18 cellular contexts compared by ENCODE assay signal in the genomic region with DNA sequence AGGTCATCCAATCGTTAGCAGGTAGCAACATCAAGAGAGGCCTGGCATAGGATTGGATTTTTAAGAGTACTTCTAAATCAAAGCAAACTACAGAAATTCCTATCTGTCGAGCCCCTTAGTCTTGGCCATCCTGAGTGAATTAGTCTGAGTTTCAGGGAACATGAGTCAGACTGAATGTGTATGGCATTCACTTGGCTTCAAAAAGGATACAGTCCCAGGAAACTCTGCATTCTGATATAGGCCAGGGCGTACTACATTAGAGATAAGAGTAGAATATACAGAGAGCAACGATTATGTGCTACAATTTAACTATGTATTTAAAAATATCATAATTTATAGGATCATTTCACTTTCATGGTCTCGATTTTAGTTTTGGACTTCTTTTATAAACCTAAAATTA.
A peak's percentile ranks its signal among the peaks of the same experiment; 100 is the strongest.
DNase-seq lines count a peak whose midpoint lies in the region; ATAC-seq, FAIRE-seq and TF ChIP-seq lines count a peak whose summit lies in the region.
"Had no signal": no experiment of that assay in that cellular context is flagged by ENCODE, and none has a peak within 500 bp of the region (broad histone marks: within the 10 kb centered on the region; RNA-seq: fewer than 3 reads in every experiment).

No MANE protein-coding gene starts in this region.

- no peaks in the 10 kb centered on the region for H3K9me3 Mint-ChIP-seq in astrocyte (ENCODE audit: unreplicated experiment)

- H3K4me2 ChIP-seq in HepG2 (ENCODE audit: low read depth, low read length) (no peak overlapping the region), astrocyte (ENCODE audit: low read length) (no peak overlapping the region)

- TF ChIP-seq RAD21 in HepG2 (CRISPR knock-in tag; IDR thresholded peaks at IDR 0.05) = no peak

- in situ Hi-C loops in HepG2 (cut with HindIII; ENCODE audit: extremely low pct_ligation_motif_present, low pct_unique_long_range_greater_than_20kb) = no loop called here

- FAIRE-seq in HepG2 (lab: Jason Lieb, UNC) = no peak
- FAIRE-seq in astrocyte (lab: Jason Lieb, UNC) = no peak
- FAIRE-seq: GM12878, HTR-8/SVneo had no signal

- peaks cover 2% of the 10 kb centered on the region for H3K36me3 Mint-ChIP-seq in astrocyte (ENCODE audit: low read depth, unreplicated experiment)

- no peaks in the 10 kb centered on the region for H3K27me3 Mint-ChIP-seq in astrocyte (ENCODE audit: low read depth, unreplicated experiment)
- H3K27me3 Mint-ChIP-seq: B cell; CD4-positive, alpha-beta T cell had no signal

- DNase-seq in HepG2 (ENCODE audit: low spot score) = no peak
- DNase-seq in right lobe of liver = no peak
- peak; percentile 0 for DNase-seq in astrocyte (ENCODE audit: low read depth)
- peak; percentile 76 for DNase-seq in islet precursor cell
- DNase-seq in amygdala (lab: John Stamatoyannopoulos, UW) = no peak
- DNase-seq in stimulated activated CD4-positive, alpha-beta T cell treated with anti-CD3 and anti-CD28 coated beads, Interleukin-4, amount 100 ng/mL, for 4 hours = no peak
- no peak for DNase-seq in uterus
- DNase-seq in stimulated activated naive CD4-positive, alpha-beta T cell (lab: John Stamatoyannopoulos, UW) = no peak
- DNase-seq: C1 segment of cervical spinal cord; Calu3; CD4-positive, alpha-beta T cell; DMS 273 treated with DMSO at 0.1 percent for 48 hours; GOT3; H9 had no signal

- H3K27ac ChIP-seq in HepG2 (ENCODE audit: extremely low read length, insufficient read depth, low read length) (no peak overlapping the region), right lobe of liver (no peak overlapping the region), astrocyte (ENCODE audit: low read depth, low read length) (no peak overlapping the region), uterus (no peak overlapping the region)
- H3K27ac ChIP-seq: 22Rv1 had no signal

- no peaks in the 10 kb centered on the region for H3K9me3 ChIP-seq in HepG2 (ENCODE audit: low read length)
- no peaks in the 10 kb centered on the region for H3K9me3 ChIP-seq in right lobe of liver
- no peaks in the 10 kb centered on the region for H3K9me3 ChIP-seq in astrocyte (ENCODE audit: insufficient read depth, low read depth, low read length)
- H3K9me3 ChIP-seq in uterus = no peaks in the 10 kb centered on the region

- no TSS peak for BruUV-seq in HepG2 (replicated peaks; lab: Mats Ljungman, UMichigan)

- intact Hi-C loops in HepG2 (cut with micrococcal nuclease; ENCODE audit: unreplicated experiment) (no loop called here), right lobe of liver (cut with DNase I) (no loop called here), uterus (cut with DNase I; ENCODE audit: low total_unique reads) (no loop called here)

- no peak overlapping the region for H3K9ac ChIP-seq in HepG2 (ENCODE audit: insufficient read depth, low read depth, low read length)
- no peak overlapping the region for H3K9ac ChIP-seq in astrocyte (ENCODE audit: low read length)

- 96% methylated on average over 5 of the region's 5 CpGs for WGBS in HepG2 (ENCODE audit: low lambda C conversion rate)
- WGBS in right lobe of liver (ENCODE audit: insufficient coverage, low coverage, low lambda C conversion rate, missing lambda C conversion rate) = 89% methylated on average over 5 of the region's 5 CpGs

- H4K20me1 ChIP-seq in HepG2 (ENCODE audit: insufficient read depth, low read length) = no peaks in the 10 kb centered on the region
- H4K20me1 ChIP-seq in astrocyte (ENCODE audit: insufficient read depth, low read length) = no peaks in the 10 kb centered on the region

- TF ChIP-seq EP300 in HepG2 (IDR thresholded peaks at IDR 0.05; ENCODE audit: low read depth in 2 of 2, low read length in 2 of 2) (no peak), HepG2 (CRISPR knock-in tag; IDR thresholded peaks at IDR 0.05; ENCODE audit: borderline replicate concordance) (no peak)

- TF ChIP-seq POLR2A in HepG2 (IDR thresholded peaks at IDR 0.05; ENCODE audit: insufficient read depth in 1 of 2, low read depth in 2 of 2, low read length in 2 of 2) (no peak), right lobe of liver (IDR thresholded peaks at IDR 0.05) (no peak), uterus (IDR thresholded peaks at IDR 0.05) (no peak)

- no peak for TF ChIP-seq CTCF in HepG2 (CRISPR knock-in tag; IDR thresholded peaks at IDR 0.05)
- no peak for TF ChIP-seq CTCF in right lobe of liver (IDR thresholded peaks at IDR 0.05)
- no peak for TF ChIP-seq CTCF in astrocyte (IDR thresholded peaks at IDR 0.05; ENCODE audit: insufficient read depth, low read depth, low read length)
- TF ChIP-seq CTCF in uterus (IDR thresholded peaks at IDR 0.05) = no peak

- CTCF ChIA-PET in HepG2 (lab: Yijun Ruan, JAX; ENCODE audit: low intra/inter-chr PET ratio, low total read pairs) = no interaction called here

- no peak overlapping the region for H3K4me3 ChIP-seq in HepG2 (replicated peaks in 1 of 3; ENCODE audit: insufficient read depth in 1 of 3, low read depth in 2 of 3, low read length in 3 of 3)
- no peak overlapping the region for H3K4me3 ChIP-seq in right lobe of liver
- no peak overlapping the region for H3K4me3 ChIP-seq in astrocyte (ENCODE audit: insufficient read depth, low read depth, low read length)
- H3K4me3 ChIP-seq in uterus = no peak overlapping the region
- H3K4me3 ChIP-seq: GM12878 had no signal

- H2AFZ ChIP-seq in HepG2 (ENCODE audit: low read length) = no peak overlapping the region
- H2AFZ ChIP-seq in astrocyte (ENCODE audit: low read depth, low read length) = no peak overlapping the region

- H3K27me3 ChIP-seq in HepG2 (ENCODE audit: control insufficient read depth in 1 of 2, insufficient read depth in 2 of 2, low read length in 2 of 2) (no peaks in the 10 kb centered on the region), right lobe of liver (no peaks in the 10 kb centered on the region), astrocyte (ENCODE audit: insufficient read depth, low read length) (no peaks in the 10 kb centered on the region), uterus (no peaks in the 10 kb centered on the region)

- no peaks in the 10 kb centered on the region for H3K79me2 ChIP-seq in HepG2 (ENCODE audit: insufficient read depth, low read length)
- no peaks in the 10 kb centered on the region for H3K79me2 ChIP-seq in astrocyte (ENCODE audit: insufficient read depth, low read length)

- H3K27ac Mint-ChIP-seq in astrocyte (ENCODE audit: unreplicated experiment) = no peak overlapping the region
- H3K27ac Mint-ChIP-seq: B cell; CD4-positive, alpha-beta T cell; H9 had no signal

- H3K4me1 Mint-ChIP-seq in astrocyte (ENCODE audit: low read depth, unreplicated experiment) = no peaks in the 10 kb centered on the region
- H3K4me1 Mint-ChIP-seq: B cell had no signal

- POLR2A ChIA-PET in HepG2 (lab: Yijun Ruan, JAX) = no interaction called here

- no peaks in the 10 kb centered on the region for H3K4me1 ChIP-seq in HepG2 (ENCODE audit: insufficient read depth, low read length)
- no peaks in the 10 kb centered on the region for H3K4me1 ChIP-seq in right lobe of liver
- H3K4me1 ChIP-seq in astrocyte (ENCODE audit: insufficient read depth, low read length) = no peaks in the 10 kb centered on the region
- no peaks in the 10 kb centered on the region for H3K4me1 ChIP-seq in uterus

- H3K36me3 ChIP-seq in HepG2 (replicated peaks in 1 of 2; ENCODE audit: control insufficient read depth in 1 of 2, insufficient read depth in 2 of 2, low read length in 2 of 2) (peaks cover 0 to 2% of the 10 kb centered on the region in 2 experiments; a peak in 3 of 5 replicates), right lobe of liver (no peaks in the 10 kb centered on the region), astrocyte (ENCODE audit: insufficient read depth, low read length) (no peaks in the 10 kb centered on the region), uterus (no peaks in the 10 kb centered on the region)

- ATAC-seq in HepG2 (no peak), right lobe of liver (no peak)
- ATAC-seq: GM12878 had no signal

- no peak overlapping the region for H3K4me3 Mint-ChIP-seq in astrocyte (ENCODE audit: unreplicated experiment)
- H3K4me3 Mint-ChIP-seq: B cell; CD4-positive, alpha-beta T cell; H9 had no signal

TF ChIP-seq in HepG2, 621 proteins besides CTCF, POLR2A, EP300 and RAD21:
- TF ChIP-seq MED8 (CRISPR knock-in tag; IDR thresholded peaks at IDR 0.05; ENCODE audit: insufficient replicate concordance) = no peak
- no peak for TF ChIP-seq ZNF572 (CRISPR knock-in tag; IDR thresholded peaks at IDR 0.05)
- TF ChIP-seq KLF15 (CRISPR knock-in tag; IDR thresholded peaks at IDR 0.05; ENCODE audit: borderline replicate concordance) = no peak
- TF ChIP-seq RBM22 (optimal IDR thresholded peaks at IDR 0.05; ENCODE audit: low read length) = peak; percentile 69
- TF ChIP-seq ATF3 (CRISPR knock-in tag; IDR thresholded peaks at IDR 0.05) = no peak
- TF ChIP-seq ZNF777 (CRISPR knock-in tag; IDR thresholded peaks at IDR 0.05) = no peak
- TF ChIP-seq ZFP91 (CRISPR knock-in tag; IDR thresholded peaks at IDR 0.05; ENCODE audit: borderline replicate concordance) = no peak
- no peak for TF ChIP-seq SIN3B (IDR thresholded peaks at IDR 0.05; ENCODE audit: low read length)
- TF ChIP-seq ATF1 (CRISPR knock-in tag; IDR thresholded peaks at IDR 0.05) = no peak
TF ChIP-seq in HepG2: peak in this region for 1.

Comparison
In these comparisons a context has a peak if more than half of its experiments do, and no peak if none do; other contexts are left out.
1. DNase-seq: peak in astrocyte (single experiment) and islet precursor cell (single experiment); none in HepG2 (single experiment), right lobe of liver (0 of 3), amygdala (0 of 56), stimulated activated CD4-positive, alpha-beta T cell treated with anti-CD3 and anti-CD28 coated beads, Interleukin-4, amount 100 ng/mL, for 4 hours (0 of 2), uterus (0 of 2) and stimulated activated naive CD4-positive, alpha-beta T cell (0 of 6).